In genomic region chr13:78608705-78609463, GRCh38 we compare ENCODE assay signal across 7 cellular contexts. TPM values are rescaled to one million over a fixed set of nuclear protein-coding genes. Genes with fewer than 3 reads are reported as not detected.
DNase-seq lines count a peak whose midpoint lies in the region; ATAC-seq and TF ChIP-seq lines count a peak whose summit lies in the region.

No MANE protein-coding gene starts in this region.

- intact Hi-C loops in activated T-helper 2 cell treated with anti-CD3 and anti-CD28 coated beads, Interferon-gamma antibody, Interleukin-2, Interleukin-4, amounts not matched to agents 10 μg/mL and 5 μg/mL and 100 μg/mL, durations not matched to agents 14 hours and 24 hours and 36 hours (cut with micrococcal nuclease), result loop anchor here (1.0 to 10.0 kb wide), 5 partner anchors 10 to 1728 kb away; partner anchors contain the start of gene EDNRB

- H3K27ac Mint-ChIP-seq in activated T-helper 2 cell treated with anti-CD3 and anti-CD28 coated beads, Interferon-gamma antibody, Interleukin-2, Interleukin-4, amounts not matched to agents 10 μg/mL and 5 μg/mL and 100 μg/mL, durations not matched to agents 14 hours and 24 hours and 36 hours, result no peak overlapping the region

- H3K27me3 Mint-ChIP-seq in activated T-helper 2 cell treated with anti-CD3 and anti-CD28 coated beads, Interferon-gamma antibody, Interleukin-2, Interleukin-4, amounts not matched to agents 10 μg/mL and 5 μg/mL and 100 μg/mL, durations not matched to agents 14 hours and 24 hours and 36 hours (ENCODE audit: low read depth), result peaks cover 74% of the 10 kb centered on the region

- no peak overlapping the region for H3K9ac ChIP-seq in smooth muscle cell (ENCODE audit: low read depth)

- H4K20me1 ChIP-seq in smooth muscle cell (ENCODE audit: low read depth), result no peaks in the 10 kb centered on the region

- peaks cover 22% of the 10 kb centered on the region for H3K4me1 Mint-ChIP-seq in activated T-helper 2 cell treated with anti-CD3 and anti-CD28 coated beads, Interferon-gamma antibody, Interleukin-2, Interleukin-4, amounts not matched to agents 10 μg/mL and 5 μg/mL and 100 μg/mL, durations not matched to agents 14 hours and 24 hours and 36 hours (ENCODE audit: low read depth)

- no peaks in the 10 kb centered on the region for H3K79me2 ChIP-seq in smooth muscle cell (ENCODE audit: low read depth)

- POLR2A ChIA-PET in HEK293T (lab: Yijun Ruan, JAX), result interaction anchor here (1.0 to 1.6 kb wide), 5 partner anchors 9 to 47 kb away, joined by 3 to 4 read pairs (median 4); no protein-coding TSS in a partner anchor

- no peak for ATAC-seq in HG03025 (IDR thresholded peaks at IDR 0.05; ENCODE audit: low FRiP score, unreplicated experiment)

- no peaks in the 10 kb centered on the region for H3K9me3 Mint-ChIP-seq in activated T-helper 2 cell treated with anti-CD3 and anti-CD28 coated beads, Interferon-gamma antibody, Interleukin-2, Interleukin-4, amounts not matched to agents 10 μg/mL and 5 μg/mL and 100 μg/mL, durations not matched to agents 14 hours and 24 hours and 36 hours

- CTCF ChIA-PET in HEK293T (lab: Yijun Ruan, JAX), result interaction anchor here (0.6 kb wide), 1 partner anchor 364 kb away, joined by 3 read pairs; no protein-coding TSS in a partner anchor

- H3K4me1 ChIP-seq in smooth muscle cell (ENCODE audit: low read depth), result peaks cover 13% of the 10 kb centered on the region

- peaks cover 92% of the 10 kb centered on the region for H3K27me3 ChIP-seq in smooth muscle cell (ENCODE audit: low read depth)

- no peaks in the 10 kb centered on the region for H3K36me3 ChIP-seq in smooth muscle cell (ENCODE audit: low read depth)

- peaks cover 3% of the 10 kb centered on the region for H3K36me3 Mint-ChIP-seq in activated T-helper 2 cell treated with anti-CD3 and anti-CD28 coated beads, Interferon-gamma antibody, Interleukin-2, Interleukin-4, amounts not matched to agents 10 μg/mL and 5 μg/mL and 100 μg/mL, durations not matched to agents 14 hours and 24 hours and 36 hours (ENCODE audit: low read depth)

- peak overlapping the region; percentile 30; the same call in 1 of the 2 replicates for H3K4me3 ChIP-seq in HFF-Myc (replicated peaks; ENCODE audit: low read depth, low read length)
- peak overlapping the region; percentile 45 for H3K4me3 ChIP-seq in iPS-18c (ENCODE audit: insufficient read depth, low read depth, low read length)
- peak overlapping the region; percentile 63 for H3K4me3 ChIP-seq in smooth muscle cell

- DNase-seq in HFF-Myc (ENCODE audit: extremely low read depth, low read depth) (no peak), smooth muscle cell (lab: John Stamatoyannopoulos, UW; ENCODE audit: unreplicated experiment) (no peak), HEK293T (ENCODE audit: extremely low spot score) (no peak)
- DNase-seq in activated T-helper 2 cell treated with anti-CD3 and anti-CD28 coated beads, Interferon-gamma antibody, Interleukin-2, Interleukin-4, amounts not matched to agents 10 μg/mL and 5 μg/mL and 100 μg/mL, durations not matched to agents 14 hours and 24 hours and 36 hours (ENCODE audit: low spot score), result no peak
- DNase-seq in stimulated activated CD4-positive, alpha-beta T cell treated with anti-CD3 and anti-CD28 coated beads, Interleukin-1b, Interleukin-23, amount 100 ng/mL, for 48 hours, result no peak

- H3F3A ChIP-seq in smooth muscle cell (ENCODE audit: low read depth), result no peaks in the 10 kb centered on the region

- H3K4me3 Mint-ChIP-seq in activated T-helper 2 cell treated with anti-CD3 and anti-CD28 coated beads, Interferon-gamma antibody, Interleukin-2, Interleukin-4, amounts not matched to agents 10 μg/mL and 5 μg/mL and 100 μg/mL, durations not matched to agents 14 hours and 24 hours and 36 hours (ENCODE audit: low read depth), result peak overlapping the region; percentile 58

- H3K9me3 ChIP-seq in iPS-18c (ENCODE audit: control insufficient read depth, insufficient read depth, low read length) (no peaks in the 10 kb centered on the region), smooth muscle cell (replicated peaks; ENCODE audit: low read depth) (no peaks in the 10 kb centered on the region)

- H3K27ac ChIP-seq in smooth muscle cell (ENCODE audit: low read depth), result no peak overlapping the region

- H2AFZ ChIP-seq in smooth muscle cell (ENCODE audit: low read depth), result peak overlapping the region; percentile 50

- no peak for TF ChIP-seq CTCF in HFF-Myc (IDR thresholded peaks at IDR 0.05; ENCODE audit: low read depth, low read length, missing control alignments)
- TF ChIP-seq CTCF in smooth muscle cell (IDR thresholded peaks at IDR 0.05; ENCODE audit: borderline replicate concordance, insufficient read depth, poor library complexity, severe bottlenecking), result no peak

- WGBS in smooth muscle cell (ENCODE audit: low lambda C conversion rate), result 1% methylated on average over 45 of the region's 53 CpGs

- peak overlapping the region; percentile 93 for H3K4me2 ChIP-seq in smooth muscle cell

TF ChIP-seq in HEK293T, 16 proteins besides CTCF, POLR2A, EP300 and RAD21:
- TF ChIP-seq HDGF (IDR thresholded peaks at IDR 0.05; ENCODE audit: borderline replicate concordance) (no peak), SUZ12 (IDR thresholded peaks at IDR 0.05) (no peak), TARDBP (IDR thresholded peaks at IDR 0.05) (no peak), L3MBTL2 (conservative IDR thresholded peaks at IDR 0.05) (no peak), CTBP1 (IDR thresholded peaks at IDR 0.05; ENCODE audit: borderline replicate concordance) (no peak), ELF4 (IDR thresholded peaks at IDR 0.05) (no peak), FOXA1 (IDR thresholded peaks at IDR 0.05) (no peak)

RNA-seq across cellular contexts. Expression of gene POU4F1, which starts 5.5 kb away (rescaled TPM):
- 0.11 TPM in 1 of 2 replicates, not detected in the other for total RNA-seq in activated T-helper 2 cell treated with anti-CD3 and anti-CD28 coated beads, Interferon-gamma antibody, Interleukin-2, Interleukin-4, amounts not matched to agents 10 μg/mL and 5 μg/mL and 100 μg/mL, durations not matched to agents 14 hours and 24 hours and 36 hours
- total RNA-seq in smooth muscle cell, result not detected in 2 replicates
- polyA plus RNA-seq in smooth muscle cell, result not detected in 2 replicates

RNA-seq across cellular contexts. Expression of gene OBI1, which starts 50.1 kb away (rescaled TPM):
- 17.7 and 18.1 TPM in 2 replicates for total RNA-seq in activated T-helper 2 cell treated with anti-CD3 and anti-CD28 coated beads, Interferon-gamma antibody, Interleukin-2, Interleukin-4, amounts not matched to agents 10 μg/mL and 5 μg/mL and 100 μg/mL, durations not matched to agents 14 hours and 24 hours and 36 hours
- total RNA-seq in smooth muscle cell, result 15.2 and 16.1 TPM in 2 replicates
- polyA plus RNA-seq in smooth muscle cell, result 7.0 and 8.2 TPM in 2 replicates
